ENCODE assay signal across 14 cellular contexts in genomic region chr11:16984229-16984628, GRCh38.
"Had no signal": no experiment of that assay in that cellular context is flagged by ENCODE, and none has a peak within 500 bp of the region (broad histone marks: within the 10 kb centered on the region; RNA-seq: fewer than 3 reads in every experiment).

No MANE protein-coding gene starts in this region.

- H2AFZ ChIP-seq: parathyroid adenoma had no signal

- H3K27ac ChIP-seq: cardiac muscle cell, colonic mucosa, gastroesophageal sphincter, right atrium auricular region had no signal

- H3K27me3 ChIP-seq: cardiac muscle cell, colonic mucosa, gastroesophageal sphincter, right atrium auricular region, upper lobe of left lung had no signal

- H3K9me3 ChIP-seq: colonic mucosa, gastroesophageal sphincter, right atrium auricular region, upper lobe of left lung had no signal

- FAIRE-seq: endothelial cell of umbilical vein had no signal

- H3K36me3 ChIP-seq: cardiac muscle cell, colonic mucosa, gastroesophageal sphincter, right atrium auricular region, upper lobe of left lung had no signal

- DNase-seq: activated CD4-positive, alpha-beta memory T cell treated with anti-CD3 and anti-CD28 coated beads for 36 hours; activated gamma-delta T cell treated with Interleukin-2 at 50 U/mL for 16 hours; activated naive CD8-positive, alpha-beta T cell treated with anti-CD3 and anti-CD28 coated beads for 36 hours; activated T-cell treated with anti-CD3 and anti-CD28 coated beads, Interleukin-2, amount 50 U/mL, for 48 hours; colonic mucosa; naive B cell; T-helper 9 cell; upper lobe of left lung had no signal

- H3K9ac ChIP-seq: parathyroid adenoma had no signal

- ATAC-seq: gastroesophageal sphincter had no signal

- H3K79me2 ChIP-seq: parathyroid adenoma had no signal

- H3K4me3 ChIP-seq: cardiac muscle cell, colonic mucosa, gastroesophageal sphincter, right atrium auricular region, smooth muscle cell, upper lobe of left lung had no signal

- H3K4me2 ChIP-seq: smooth muscle cell had no signal
